Comparison of ENCODE assay signal across 20 cellular contexts in genomic region chrX:83508526-83509245, GRCh38. TPM values are rescaled to one million over a fixed set of nuclear protein-coding genes. Genes with fewer than 3 reads are reported as not detected.
DNase-seq lines count a peak whose midpoint lies in the region; ATAC-seq and TF ChIP-seq lines count a peak whose summit lies in the region.
"Had no signal": no experiment of that assay in that cellular context is flagged by ENCODE, and none has a peak within 500 bp of the region (broad histone marks: within the 10 kb centered on the region; RNA-seq: fewer than 3 reads in every experiment).

No MANE protein-coding gene starts in this region.

- peak overlapping the region; percentile 82 for H3K4me3 Mint-ChIP-seq in type B pancreatic cell
- H3K4me3 Mint-ChIP-seq: activated T-cell treated with anti-CD3 and anti-CD28 coated beads, Interleukin-2, amount 50 U/mL, for 4 hours had no signal

- no peaks in the 10 kb centered on the region for H3F3A ChIP-seq in neural cell (ENCODE audit: insufficient read depth, low read length, poor library complexity, severe bottlenecking)

- H3K27ac Mint-ChIP-seq in type B pancreatic cell = no peak overlapping the region
- H3K27ac Mint-ChIP-seq: activated naive CD4-positive, alpha-beta T cell treated with anti-CD3 and anti-CD28 coated beads, Interleukin-2, amount 50 U/mL, for 72 hours had no signal

- no peaks in the 10 kb centered on the region for H3K79me2 ChIP-seq in neural cell (replicated peaks; ENCODE audit: insufficient read depth, low read length)

- H3K27me3 Mint-ChIP-seq in type B pancreatic cell = peaks cover 94% of the 10 kb centered on the region

- intact Hi-C loops in left cardiac atrium (cut with DNase I) = no loop called here
- intact Hi-C loops in cardiac septum (cut with DNase I) = no loop called here

- no peak for TF ChIP-seq EP300 in neural cell (conservative IDR thresholded peaks at IDR 0.05; ENCODE audit: poor library complexity, severe bottlenecking)

- H3K4me2 ChIP-seq in neural cell (ENCODE audit: low read length) = no peak overlapping the region

- WGBS in ectodermal cell, 2 experiments = 2 to 3% methylated on average over 50 of the region's 50 CpGs

- TF ChIP-seq POLR2A in erythroblast (IDR thresholded peaks at IDR 0.05; ENCODE audit: low read length) = no peak

- DNase-seq in left cardiac atrium = peak; percentile 17
- DNase-seq in cardiac septum (ENCODE audit: low spot score) = no peak
- DNase-seq in type B pancreatic cell (ENCODE audit: extremely low spot score, unreplicated experiment) = no peak
- DNase-seq in erythroblast (lab: John Stamatoyannopoulos, UW) = no peak
- no peak for DNase-seq in RPMI8226
- DNase-seq: activated CD4-positive, alpha-beta T cell treated with anti-CD3 and anti-CD28 coated beads, Interleukin-2, amount 50 U/mL, for 48 hours; activated T-cell treated with anti-CD3 and anti-CD28 coated beads, Interleukin-2, amount 50 U/mL, for 4 hours; esophagus squamous epithelium; mesenchymal stem cell; NCI-H2029; NCI-H510A; stimulated activated naive CD4-positive, alpha-beta T cell treated with Interleukin-2 at 50 U/mL for 16 hours had no signal

- no peaks in the 10 kb centered on the region for H3K4me1 Mint-ChIP-seq in type B pancreatic cell (ENCODE audit: unreplicated experiment)

- H3K27me3 ChIP-seq in ectodermal cell (ENCODE audit: control insufficient read depth, insufficient read depth, low read length, poor library complexity, severe bottlenecking) (peaks cover 77% of the 10 kb centered on the region), neural cell (ENCODE audit: insufficient read depth, low read depth, low read length) (peaks cover 41% of the 10 kb centered on the region)

- peaks cover 15% of the 10 kb centered on the region for H3K4me1 ChIP-seq in ectodermal cell (ENCODE audit: control insufficient read depth, insufficient read depth, low read length)

- no peaks in the 10 kb centered on the region for H3K36me3 Mint-ChIP-seq in type B pancreatic cell

- peak overlapping the region; percentile 53 for H3K9ac ChIP-seq in neural cell (ENCODE audit: low read length)

- no peak overlapping the region for H3K27ac ChIP-seq in ectodermal cell (ENCODE audit: insufficient read depth, low read depth, low read length, poor library complexity, severe bottlenecking)
- H3K27ac ChIP-seq in neural cell (ENCODE audit: low read length) = peak overlapping the region; percentile 42
- H3K27ac ChIP-seq: esophagus squamous epithelium, neutrophil had no signal

- no peaks in the 10 kb centered on the region for H4K20me1 ChIP-seq in neural cell (ENCODE audit: insufficient read depth)

- H3K36me3 ChIP-seq in ectodermal cell (ENCODE audit: control insufficient read depth, insufficient read depth, low read length) (no peaks in the 10 kb centered on the region), neural cell (ENCODE audit: insufficient read depth, low read length) (no peaks in the 10 kb centered on the region)
- H3K36me3 ChIP-seq: esophagus squamous epithelium, neutrophil had no signal

- H3K4me3 ChIP-seq in ectodermal cell (ENCODE audit: insufficient read depth, low read depth, low read length) (peak overlapping the region; percentile 32), neural cell (ENCODE audit: low read length) (peak overlapping the region; percentile 64)
- H3K4me3 ChIP-seq: K562 had no signal

- H2AFZ ChIP-seq in neural cell (ENCODE audit: low read depth, low read length) = no peak overlapping the region

- no peak for TF ChIP-seq CTCF in neural cell (IDR thresholded peaks at IDR 0.05; ENCODE audit: poor library complexity, severe bottlenecking)
- TF ChIP-seq CTCF in type B pancreatic cell (conservative IDR thresholded peaks at IDR 0.05) = no peak

- H3K9me3 Mint-ChIP-seq in type B pancreatic cell = no peaks in the 10 kb centered on the region
- H3K9me3 Mint-ChIP-seq: activated T-cell treated with anti-CD3 and anti-CD28 coated beads, Interleukin-2, amount 50 U/mL, for 4 hours had no signal

- ATAC-seq in left cardiac atrium (peak in 1 of 2 donors; percentile 23), GM21381 (IDR thresholded peaks at IDR 0.05; ENCODE audit: unreplicated experiment) (no peak)
- ATAC-seq: activated naive CD4-positive, alpha-beta T cell treated with anti-CD3 and anti-CD28 coated beads, Interleukin-2, amount 50 U/mL, for 72 hours; activated T-cell treated with anti-CD3 and anti-CD28 coated beads, Interleukin-2, amount 50 U/mL, for 4 hours; K562 had no signal

- H3K9me2 ChIP-seq in neural cell (ENCODE audit: insufficient read depth, low read length) = no peaks in the 10 kb centered on the region

- TF ChIP-seq RAD21 in neural cell (conservative IDR thresholded peaks at IDR 0.05) = no peak

- H3K9me3 ChIP-seq in ectodermal cell (ENCODE audit: control insufficient read depth, low read length) = no peaks in the 10 kb centered on the region
- no peaks in the 10 kb centered on the region for H3K9me3 ChIP-seq in neural cell (ENCODE audit: low read length)
- H3K9me3 ChIP-seq: esophagus squamous epithelium, neutrophil had no signal

TF ChIP-seq in neural cell, 6 proteins besides CTCF, POLR2A, EP300 and RAD21:
- TF ChIP-seq EZH2 (IDR thresholded peaks at IDR 0.05; ENCODE audit: borderline replicate concordance, insufficient read depth, low read length, poor library complexity, severe bottlenecking) (no peak), TAF1 (IDR thresholded peaks at IDR 0.05; ENCODE audit: low read depth) (no peak), POLR2AphosphoS5 (IDR thresholded peaks at IDR 0.05) (no peak), REST (IDR thresholded peaks at IDR 0.05; ENCODE audit: borderline replicate concordance) (no peak), MXI1 (conservative IDR thresholded peaks at IDR 0.05; ENCODE audit: poor library complexity, severe bottlenecking) (no peak), SMC3 (conservative IDR thresholded peaks at IDR 0.05; ENCODE audit: poor library complexity) (no peak)

RNA-seq across cellular contexts. Expression of gene POU3F4, which starts 0.6 kb away (rescaled TPM):
- total RNA-seq in left cardiac atrium (not detected), cardiac septum (not detected), type B pancreatic cell (ENCODE audit: low replicate concordance) (0.45 and 1.3 TPM in 2 replicates)
- 0.56 TPM for polyA plus RNA-seq in ectodermal cell (2013, experiment 1 of 4)
- polyA plus RNA-seq in ectodermal cell (2013, experiment 2 of 4) = 0.43 TPM
- polyA plus RNA-seq in ectodermal cell (2013, experiment 3 of 4) = 1.5 TPM
- polyA plus RNA-seq in ectodermal cell (2013, experiment 4 of 4) = 1.7 TPM
- polyA plus RNA-seq in neural cell = 4.4 and 4.9 TPM in 2 replicates
- 6.9 and 8.3 TPM in 2 replicates for polyA minus RNA-seq in neural cell
- total RNA-seq: A673; activated naive CD4-positive, alpha-beta T cell treated with anti-CD3 and anti-CD28 coated beads, Interleukin-2, amount 50 U/mL, for 72 hours; activated T-cell treated with anti-CD3 and anti-CD28 coated beads, Interleukin-2, amount 50 U/mL, for 4 hours; esophagus squamous epithelium; K562; ureter had no signal
- polyA plus RNA-seq: K562 had no signal
